Comparison of ENCODE assay signal across 18 cellular contexts in the genomic region with DNA sequence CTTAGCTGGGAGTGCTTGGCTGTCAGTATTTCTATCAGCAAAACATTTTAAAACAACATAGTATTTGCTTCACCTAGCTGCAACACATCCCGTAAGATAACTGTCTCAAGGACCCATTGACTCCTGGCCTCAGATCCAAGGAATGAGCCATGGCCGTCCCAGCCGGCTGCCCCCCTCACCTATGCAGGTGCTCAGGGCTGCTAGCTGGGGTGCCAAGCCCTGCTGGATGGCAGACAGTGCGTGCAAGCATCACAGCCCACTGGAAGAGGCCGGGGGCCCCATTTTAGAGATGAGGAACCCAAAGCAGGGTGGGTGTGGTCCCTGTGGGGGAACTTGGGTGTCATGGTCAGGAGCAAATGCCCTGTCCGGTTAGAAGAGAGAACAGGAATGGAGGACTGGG. TPM values are rescaled to one million over a fixed set of nuclear protein-coding genes. Genes with fewer than 3 reads are reported as not detected.
DNase-seq lines count a peak whose midpoint lies in the region; ATAC-seq and TF ChIP-seq lines count a peak whose summit lies in the region.
"Had no signal": no experiment of that assay in that cellular context is flagged by ENCODE, and none has a peak within 500 bp of the region (broad histone marks: within the 10 kb centered on the region; RNA-seq: fewer than 3 reads in every experiment).

No MANE protein-coding gene starts in this region.

- H3K4me3 ChIP-seq in cardiac muscle cell (no peak overlapping the region), right atrium auricular region (no peak overlapping the region), gastroesophageal sphincter (no peak overlapping the region), thyroid gland (replicated peaks in 1 of 3) (no peak overlapping the region)

- no peaks in the 10 kb centered on the region for H3K9me3 Mint-ChIP-seq in activated T-helper 17 cell treated with anti-CD3 and anti-CD28 coated beads, Interleukin-2, amount 50 U/mL, for 72 hours
- H3K9me3 Mint-ChIP-seq: activated CD4-positive, alpha-beta T cell treated with anti-CD3 and anti-CD28 coated beads, Interleukin-2, amount 10 ng/mL, durations not matched to agents 24 days and 14 days; naive thymus-derived CD4-positive, alpha-beta T cell had no signal

- peaks cover 76% of the 10 kb centered on the region for H3K36me3 Mint-ChIP-seq in activated T-helper 17 cell treated with anti-CD3 and anti-CD28 coated beads, Interleukin-2, amount 50 U/mL, for 72 hours (ENCODE audit: low read depth)

- H3K27ac ChIP-seq in cardiac muscle cell (peak overlapping the region; percentile 36), right atrium auricular region (no peak overlapping the region), gastroesophageal sphincter (peak overlapping the region in 3 of 4 donors; percentile 91 to 98 (median 96)), thyroid gland (peak overlapping the region; percentile 12 to 93 (median 83))

- TF ChIP-seq EP300 in gastroesophageal sphincter (IDR thresholded peaks at IDR 0.05), result no peak

- ATAC-seq in activated T-helper 17 cell treated with anti-CD3 and anti-CD28 coated beads, Interleukin-2, amount 50 U/mL, for 72 hours (replicated peaks), result no peak
- ATAC-seq in gastroesophageal sphincter (no peak), HG03025 (IDR thresholded peaks at IDR 0.05; ENCODE audit: low FRiP score, unreplicated experiment) (no peak)
- ATAC-seq: naive thymus-derived CD4-positive, alpha-beta T cell had no signal

- no peak for DNase-seq in cardiac muscle cell (ENCODE audit: low read depth in 1 of 2, low spot score in 1 of 2)
- no peak for DNase-seq in right atrium auricular region (ENCODE audit: low spot score)
- peak; percentile 35 to 67 for DNase-seq in thyroid gland
- DNase-seq in MV-4-11 (lab: John Stamatoyannopoulos, UW), result no peak
- no peak for DNase-seq in GM13976 (ENCODE audit: low spot score)
- DNase-seq: ACHN; activated CD4-positive, alpha-beta T cell treated with anti-CD3 and anti-CD28 coated beads, Interleukin-2, amount 10 ng/mL, durations not matched to agents 24 days and 14 days; DMS153; GF-D8; naive thymus-derived CD4-positive, alpha-beta T cell; NCI-H1436 treated with DMSO at 0.1 percent for 48 hours; NCI-H226; stimulated activated CD4-positive, alpha-beta T cell treated with anti-CD3 and anti-CD28 coated beads, Interleukin-12 subunit alpha, Interleukin-12 subunit beta, amount 100 ng/mL, for 4 hours had no signal

- TF ChIP-seq CTCF in cardiac muscle cell (IDR thresholded peaks at IDR 0.05; ENCODE audit: low read depth, low read length) (no peak), right atrium auricular region (IDR thresholded peaks at IDR 0.05) (no peak), gastroesophageal sphincter (IDR thresholded peaks at IDR 0.05) (no peak), thyroid gland (IDR thresholded peaks at IDR 0.05) (no peak), GM13976 (IDR thresholded peaks at IDR 0.05; ENCODE audit: borderline replicate concordance, control extremely low read depth, extremely low read depth, insufficient read depth, missing control alignments) (no peak)

- WGBS in gastroesophageal sphincter (ENCODE audit: low coverage in 1 of 2), 2 donors, result 64 to 68% methylated on average over 2 to 3 of the region's 6 CpGs
- WGBS in thyroid gland, 2 donors, result 45 to 70% methylated on average over 6 of the region's 6 CpGs

- intact Hi-C loops in thyroid gland (cut with DNase I), result no loop called here

- peaks cover 29% of the 10 kb centered on the region for H3K36me3 ChIP-seq in cardiac muscle cell
- peaks cover 83% of the 10 kb centered on the region for H3K36me3 ChIP-seq in right atrium auricular region
- peaks cover 0 to 87% of the 10 kb centered on the region in 2 donors for H3K36me3 ChIP-seq in gastroesophageal sphincter
- peaks cover 50 to 65% of the 10 kb centered on the region in 2 donors for H3K36me3 ChIP-seq in thyroid gland

- H3K4me3 Mint-ChIP-seq in activated T-helper 17 cell treated with anti-CD3 and anti-CD28 coated beads, Interleukin-2, amount 50 U/mL, for 72 hours, result no peak overlapping the region
- H3K4me3 Mint-ChIP-seq: activated CD4-positive, alpha-beta T cell treated with anti-CD3 and anti-CD28 coated beads, Interleukin-2, amount 10 ng/mL, durations not matched to agents 24 days and 14 days; activated naive CD8-positive, alpha-beta T cell; naive thymus-derived CD4-positive, alpha-beta T cell had no signal

- H3K27me3 ChIP-seq in cardiac muscle cell, result no peaks in the 10 kb centered on the region
- H3K27me3 ChIP-seq in right atrium auricular region, result no peaks in the 10 kb centered on the region
- H3K27me3 ChIP-seq in gastroesophageal sphincter, result no peaks in the 10 kb centered on the region
- H3K27me3 ChIP-seq in thyroid gland, result no peaks in the 10 kb centered on the region

- TF ChIP-seq POLR2A in gastroesophageal sphincter (IDR thresholded peaks at IDR 0.05) (no peak), thyroid gland (IDR thresholded peaks at IDR 0.05) (no peak)

- H3K27me3 Mint-ChIP-seq in activated T-helper 17 cell treated with anti-CD3 and anti-CD28 coated beads, Interleukin-2, amount 50 U/mL, for 72 hours, result no peaks in the 10 kb centered on the region
- H3K27me3 Mint-ChIP-seq: activated CD4-positive, alpha-beta T cell treated with anti-CD3 and anti-CD28 coated beads, Interleukin-2, amount 10 ng/mL, durations not matched to agents 24 days and 14 days; activated naive CD8-positive, alpha-beta T cell; naive thymus-derived CD4-positive, alpha-beta T cell had no signal

- peak overlapping the region; percentile 66 for H3K27ac Mint-ChIP-seq in activated T-helper 17 cell treated with anti-CD3 and anti-CD28 coated beads, Interleukin-2, amount 50 U/mL, for 72 hours
- H3K27ac Mint-ChIP-seq: activated CD4-positive, alpha-beta T cell treated with anti-CD3 and anti-CD28 coated beads, Interleukin-2, amount 10 ng/mL, durations not matched to agents 24 days and 14 days; activated naive CD8-positive, alpha-beta T cell had no signal

- in situ Hi-C loops in GM13976 (cut with MboI; ENCODE audit: low sequenced_read_pairs, unreplicated experiment), result no loop called here

- peaks cover 3% of the 10 kb centered on the region for H3K4me1 Mint-ChIP-seq in activated T-helper 17 cell treated with anti-CD3 and anti-CD28 coated beads, Interleukin-2, amount 50 U/mL, for 72 hours

- H3K4me1 ChIP-seq in cardiac muscle cell (ENCODE audit: low read depth) (no peaks in the 10 kb centered on the region), right atrium auricular region (peaks cover 0 to 48% of the 10 kb centered on the region in 2 donors), gastroesophageal sphincter (peaks cover 7 to 42% (median 38%) of the 10 kb centered on the region in 3 donors), thyroid gland (peaks cover 16 to 35% of the 10 kb centered on the region in 2 donors)

- H3K9me3 ChIP-seq in cardiac muscle cell (ENCODE audit: low read depth), result no peaks in the 10 kb centered on the region
- H3K9me3 ChIP-seq in right atrium auricular region, result no peaks in the 10 kb centered on the region
- H3K9me3 ChIP-seq in gastroesophageal sphincter, result no peaks in the 10 kb centered on the region
- no peaks in the 10 kb centered on the region for H3K9me3 ChIP-seq in thyroid gland

RNA-seq across cellular contexts. Expression of a gene that starts 8.5 kb away (rescaled TPM):
- total RNA-seq in cardiac muscle cell (107 and 161 TPM in 2 replicates), right atrium auricular region (100 to 1,000 TPM; 130 to 177 TPM), gastroesophageal sphincter (100 to 1,000 TPM; 169 to 194 (median 179) TPM), thyroid gland (100 to 1,000 TPM in 2 of 4 donors, 10 to 100 TPM in 2; 92.7 to 240 (median 123) TPM)
- polyA plus RNA-seq in cardiac muscle cell, result 161 and 236 TPM in 2 replicates
- total RNA-seq in activated T-helper 17 cell treated with anti-CD3 and anti-CD28 coated beads, Interleukin-2, amount 50 U/mL, for 72 hours, result 100 to 1,000 TPM; 109 to 174 TPM

RNA-seq across cellular contexts. Expression of a gene that starts 9.3 kb away (rescaled TPM):
- total RNA-seq in cardiac muscle cell, result 71.7 and 79.4 TPM in 2 replicates
- 80.8 and 86.6 TPM in 2 replicates for polyA plus RNA-seq in cardiac muscle cell
- total RNA-seq in right atrium auricular region, result 10 to 100 TPM; 78.4 to 79.8 TPM
- total RNA-seq in activated T-helper 17 cell treated with anti-CD3 and anti-CD28 coated beads, Interleukin-2, amount 50 U/mL, for 72 hours, result 10 to 100 TPM; 16.1 to 17.5 TPM
- 100 to 1,000 TPM in 1 of 4 donors, 10 to 100 TPM in 3; 68.8 to 218 (median 78.9) TPM for total RNA-seq in gastroesophageal sphincter
- total RNA-seq in thyroid gland, result 10 to 100 TPM; 51.3 to 84.3 (median 66.8) TPM

RNA-seq across cellular contexts. Expression of a gene that starts 31.2 kb away (rescaled TPM):
- not detected in 2 replicates for total RNA-seq in cardiac muscle cell
- not detected in 2 replicates for polyA plus RNA-seq in cardiac muscle cell
- not detected for total RNA-seq in right atrium auricular region
- 1 to 10 TPM; 1.1 to 1.7 TPM for total RNA-seq in activated T-helper 17 cell treated with anti-CD3 and anti-CD28 coated beads, Interleukin-2, amount 50 U/mL, for 72 hours
- under 1 TPM in 2 of 4 donors, not detected in 2; 0.23 to 0.27 TPM for total RNA-seq in gastroesophageal sphincter
- under 1 TPM in 1 of 4 donors, not detected in 3; 0.67 TPM for total RNA-seq in thyroid gland
- polyA plus RNA-seq: naive thymus-derived CD4-positive, alpha-beta T cell had no signal

RNA-seq across cellular contexts. Expression of a gene that starts 39.4 kb away (rescaled TPM):
- not detected in 2 replicates for total RNA-seq in cardiac muscle cell
- polyA plus RNA-seq in cardiac muscle cell, result 0.56 and 1.3 TPM in 2 replicates
- 10 to 100 TPM in 1 of 2 donors, 1 to 10 TPM in 1; 7.5 to 23.1 TPM for total RNA-seq in right atrium auricular region
- under 1 TPM in 1 of 2 donors, not detected in 1; 0.21 TPM for total RNA-seq in activated T-helper 17 cell treated with anti-CD3 and anti-CD28 coated beads, Interleukin-2, amount 50 U/mL, for 72 hours
- total RNA-seq in gastroesophageal sphincter, result 10 to 100 TPM in 3 of 4 donors, 1 to 10 TPM in 1; 4.2 to 32.4 (median 14.7) TPM
- total RNA-seq in thyroid gland, result 10 to 100 TPM in 1 of 4 donors, 1 to 10 TPM in 3; 4.8 to 18.0 (median 5.8) TPM
- total RNA-seq: activated CD4-positive, alpha-beta T cell treated with anti-CD3 and anti-CD28 coated beads, Interleukin-2, amount 10 ng/mL, durations not matched to agents 24 days and 14 days; lung microvascular endothelial cell had no signal

Comparison
In these comparisons a context has a peak if more than half of its experiments do, and no peak if none do; other contexts are left out.
1. H3K27ac ChIP-seq: peak in cardiac muscle cell (single experiment), gastroesophageal sphincter (3 of 4) and thyroid gland (3 of 3); none in right atrium auricular region (0 of 2).
2. DNase-seq: peak in thyroid gland (2 of 2); none in cardiac muscle cell (0 of 2), right atrium auricular region (single experiment), MV-4-11 (single experiment) and GM13976 (single experiment).